ENCODE assay signal across 31 cellular contexts in the genomic region with DNA sequence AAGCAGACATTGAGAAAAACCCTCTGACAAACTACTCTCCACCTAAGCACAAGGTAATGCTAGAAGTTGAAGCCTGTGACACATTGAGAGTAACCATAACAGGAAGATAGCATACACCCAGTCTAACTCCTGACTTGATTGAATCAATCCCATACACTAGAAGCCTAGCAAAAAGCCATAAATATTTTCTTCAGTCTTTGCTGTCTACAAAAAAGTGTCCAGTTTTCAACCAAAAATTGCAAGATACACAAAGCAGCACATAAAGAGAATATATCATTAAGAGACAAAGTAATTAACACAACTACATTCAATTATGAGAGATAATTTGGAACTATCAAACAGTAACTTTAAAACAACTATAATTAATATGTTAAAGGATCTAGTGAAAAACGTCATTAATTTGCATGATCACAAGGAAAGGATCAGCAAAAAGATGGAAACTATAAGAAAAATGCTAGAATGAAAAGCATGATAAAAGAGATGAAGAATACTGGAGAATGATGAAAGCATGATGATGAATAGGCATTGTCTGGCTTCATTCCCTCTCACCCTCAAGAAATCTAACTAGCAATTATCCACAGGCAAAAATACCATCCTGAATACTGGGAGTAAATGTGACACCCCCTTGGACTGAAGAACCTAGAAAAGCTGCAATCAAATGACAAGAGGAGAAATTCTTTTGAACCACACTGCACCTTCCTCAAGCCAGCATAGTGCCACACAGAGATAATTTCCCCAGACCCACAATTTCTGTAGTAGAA.
"Had no signal": no experiment of that assay in that cellular context is flagged by ENCODE, and none has a peak within 500 bp of the region (broad histone marks: within the 10 kb centered on the region; RNA-seq: fewer than 3 reads in every experiment).

No MANE protein-coding gene starts in this region.

- H3K36me3 Mint-ChIP-seq: activated CD8-positive, alpha-beta memory T cell treated with anti-CD3 and anti-CD28 coated beads, Interleukin-2, amount 10 ng/mL, durations not matched to agents 7 days and 5 days; activated naive CD4-positive, alpha-beta T cell treated with anti-CD3 and anti-CD28 coated beads, Interleukin-2, amount 10 ng/mL, durations not matched to agents 7 days and 5 days; activated naive CD8-positive, alpha-beta T cell had no signal

- FAIRE-seq: RCC 7860 had no signal

- H3K4me1 Mint-ChIP-seq: activated CD4-positive, alpha-beta memory T cell treated with anti-CD3 and anti-CD28 coated beads, Interleukin-2, amount 10 ng/mL, durations not matched to agents 7 days and 5 days; activated CD8-positive, alpha-beta memory T cell treated with anti-CD3 and anti-CD28 coated beads, Interleukin-2, amount 10 ng/mL, durations not matched to agents 7 days and 5 days; activated naive CD4-positive, alpha-beta T cell treated with anti-CD3 and anti-CD28 coated beads, Interleukin-2, amount 10 ng/mL, durations not matched to agents 7 days and 5 days; activated naive CD8-positive, alpha-beta T cell treated with anti-CD3 and anti-CD28 coated beads, Interleukin-2, amount 50 U/mL, for 24 hours had no signal

- H3K9me3 Mint-ChIP-seq: activated CD4-positive, alpha-beta memory T cell treated with anti-CD3 and anti-CD28 coated beads, Interleukin-2, amount 10 ng/mL, durations not matched to agents 7 days and 5 days had no signal

- H3K4me3 Mint-ChIP-seq: activated CD4-positive, alpha-beta memory T cell treated with anti-CD3 and anti-CD28 coated beads, Interleukin-2, amount 10 ng/mL, durations not matched to agents 7 days and 5 days; activated CD8-positive, alpha-beta memory T cell treated with anti-CD3 and anti-CD28 coated beads, Interleukin-2, amount 10 ng/mL, durations not matched to agents 7 days and 5 days; activated naive CD4-positive, alpha-beta T cell treated with anti-CD3 and anti-CD28 coated beads, Interleukin-2, amount 10 ng/mL, durations not matched to agents 7 days and 5 days; activated naive CD8-positive, alpha-beta T cell; activated naive CD8-positive, alpha-beta T cell treated with anti-CD3 and anti-CD28 coated beads, Interleukin-2, amount 50 U/mL, for 24 hours had no signal

- DNase-seq: activated CD4-positive, alpha-beta memory T cell treated with anti-CD3 and anti-CD28 coated beads, Interleukin-2, amount 10 ng/mL, durations not matched to agents 7 days and 5 days; activated CD4-positive, alpha-beta T cell treated with anti-CD3 and anti-CD28 coated beads for 1 hour; activated CD4-positive, alpha-beta T cell treated with anti-CD3 and anti-CD28 coated beads for 48 hours; activated CD4-positive, CD25-positive, alpha-beta regulatory T cell; activated CD8-positive, alpha-beta memory T cell treated with anti-CD3 and anti-CD28 coated beads for 24 hours; activated CD8-positive, alpha-beta memory T cell treated with anti-CD3 and anti-CD28 coated beads, Interleukin-2, amount 10 ng/mL, durations not matched to agents 7 days and 5 days; activated CD8-positive, alpha-beta memory T cell treated with anti-CD3 and anti-CD28 coated beads, Interleukin-2, amount 50 U/mL, for 48 hours; activated effector memory CD4-positive, alpha-beta T cell treated with Interleukin-2 at 50 U/mL for 16 hours; activated naive CD4-positive, alpha-beta T cell treated with anti-CD3 and anti-CD28 coated beads, Interleukin-2, amount 10 ng/mL, durations not matched to agents 7 days and 5 days; activated naive CD8-positive, alpha-beta T cell treated with anti-CD3 and anti-CD28 coated beads, Interleukin-2, amount 50 U/mL, for 24 hours; activated T-cell treated with anti-CD3 and anti-CD28 coated beads, Interleukin-2, amount 50 U/mL, for 48 hours; aorta; MM.1S; MV-4-11; NCI-H1092; NCI-H1436 treated with DMSO at 0.1 percent for 48 hours; NCI-H1694 treated with DMSO at 0.1 percent for 48 hours; NCI-H2029; NCI-H510A; NCI-H526; NCI-H748 treated with DMSO at 0.1 percent for 48 hours; NK-92 treated with Interleukin-12 subunit alpha and Interleukin-12 subunit beta, amount 100 ng/mL, for 24 hours; PC-3; Right ventricle myocardium superior; T1000; WERI-Rb-1 had no signal

- H3K27me3 ChIP-seq: cardiac muscle cell had no signal

- H3K36me3 ChIP-seq: cardiac muscle cell, WERI-Rb-1 had no signal

- H3K27ac Mint-ChIP-seq: activated CD4-positive, alpha-beta memory T cell treated with anti-CD3 and anti-CD28 coated beads, Interleukin-2, amount 10 ng/mL, durations not matched to agents 7 days and 5 days; activated CD8-positive, alpha-beta memory T cell treated with anti-CD3 and anti-CD28 coated beads, Interleukin-2, amount 10 ng/mL, durations not matched to agents 7 days and 5 days; activated naive CD4-positive, alpha-beta T cell treated with anti-CD3 and anti-CD28 coated beads, Interleukin-2, amount 10 ng/mL, durations not matched to agents 7 days and 5 days; activated naive CD8-positive, alpha-beta T cell; activated naive CD8-positive, alpha-beta T cell treated with anti-CD3 and anti-CD28 coated beads, Interleukin-2, amount 50 U/mL, for 24 hours had no signal

- H3K4me2 ChIP-seq: KMS-11 had no signal

- H3K27ac ChIP-seq: cardiac muscle cell, KMS-11, SK-N-MC, WERI-Rb-1 had no signal

- H3K9ac ChIP-seq: KMS-11 had no signal

- ATAC-seq: activated CD8-positive, alpha-beta memory T cell treated with anti-CD3 and anti-CD28 coated beads, Interleukin-2, amount 10 ng/mL, durations not matched to agents 7 days and 5 days; activated naive CD8-positive, alpha-beta T cell treated with anti-CD3 and anti-CD28 coated beads, Interleukin-2, amount 50 U/mL, for 24 hours; PC-3 had no signal

- H3K4me3 ChIP-seq: cardiac muscle cell, SK-N-MC had no signal
